In genomic region chr20:44701116-44701865, GRCh38 we compare ENCODE assay signal across 10 cellular contexts. TPM values are rescaled to one million over a fixed set of nuclear protein-coding genes. Genes with fewer than 3 reads are reported as not detected.
DNase-seq lines count a peak whose midpoint lies in the region; ATAC-seq and TF ChIP-seq lines count a peak whose summit lies in the region.
"Had no signal": no experiment of that assay in that cellular context is flagged by ENCODE, and none has a peak within 500 bp of the region (broad histone marks: within the 10 kb centered on the region; RNA-seq: fewer than 3 reads in every experiment).

No MANE protein-coding gene starts in this region.

- no peak overlapping the region for H3K27ac ChIP-seq in DND-41 (ENCODE audit: low read length)
- H3K27ac ChIP-seq in coronary artery, result peak overlapping the region; percentile 94 to 95
- H3K27ac ChIP-seq in naive thymus-derived CD4-positive, alpha-beta T cell (ENCODE audit: low read depth, low read length), result no peak overlapping the region

- no peak overlapping the region for H2AFZ ChIP-seq in DND-41 (ENCODE audit: low read depth, low read length)

- no peak for DNase-seq in DND-41
- DNase-seq in NCI-H2171 treated with DMSO at 0.1 percent for 48 hours (lab: John Stamatoyannopoulos, UW), result peak; percentile 72
- DNase-seq in coronary artery (ENCODE audit: low spot score), result no peak
- no peak for DNase-seq in neural crest cell (ENCODE audit: low read depth, low spot score)
- DNase-seq in NCI-H2107 treated with DMSO at 0.1 percent for 48 hours (lab: John Stamatoyannopoulos, UW; ENCODE audit: unreplicated experiment), result no peak
- DNase-seq in naive thymus-derived CD4-positive, alpha-beta T cell, result no peak
- no peak for DNase-seq in activated effector memory CD4-positive, alpha-beta T cell treated with anti-CD3 and anti-CD28 coated beads, Interleukin-2, amount 50 U/mL, for 16 hours
- DNase-seq: T-helper 17 cell had no signal

- no peaks in the 10 kb centered on the region for H3K9me3 ChIP-seq in DND-41 (ENCODE audit: insufficient read depth, low read length, severe bottlenecking)
- no peaks in the 10 kb centered on the region for H3K9me3 ChIP-seq in naive thymus-derived CD4-positive, alpha-beta T cell (ENCODE audit: control insufficient read depth in 2 of 3, low read length in 3 of 3)

- H3K36me3 Mint-ChIP-seq in neural crest cell (ENCODE audit: low read depth), result no peaks in the 10 kb centered on the region
- H3K36me3 Mint-ChIP-seq in naive thymus-derived CD4-positive, alpha-beta T cell, result no peaks in the 10 kb centered on the region

- no peak overlapping the region for H3K9ac ChIP-seq in DND-41 (ENCODE audit: low read depth, low read length)

- peak overlapping the region; percentile 86 for H3K27ac Mint-ChIP-seq in neural crest cell (ENCODE audit: unreplicated experiment)
- H3K27ac Mint-ChIP-seq in naive thymus-derived CD4-positive, alpha-beta T cell, result peak overlapping the region in 1 of 9 donors; percentile 12
- H3K27ac Mint-ChIP-seq: T-helper 17 cell had no signal

- H3K4me1 ChIP-seq in DND-41 (ENCODE audit: insufficient read depth, low read length), result no peaks in the 10 kb centered on the region
- H3K4me1 ChIP-seq in naive thymus-derived CD4-positive, alpha-beta T cell (ENCODE audit: control insufficient read depth in 2 of 2, insufficient read depth in 2 of 2, low read length in 2 of 2), result no peaks in the 10 kb centered on the region

- no peaks in the 10 kb centered on the region for H3K36me3 ChIP-seq in DND-41 (ENCODE audit: insufficient read depth, low read length)
- no peaks in the 10 kb centered on the region for H3K36me3 ChIP-seq in naive thymus-derived CD4-positive, alpha-beta T cell (ENCODE audit: control insufficient read depth in 2 of 3, insufficient read depth in 3 of 3, low read length in 3 of 3)

- CTCF ChIA-PET in naive thymus-derived CD4-positive, alpha-beta T cell (lab: Charles Lee), result no interaction called here

- no peak overlapping the region for H3K4me3 ChIP-seq in DND-41 (ENCODE audit: low read depth in 1 of 2, low read length in 2 of 2)
- H3K4me3 ChIP-seq in coronary artery, result no peak overlapping the region
- no peak overlapping the region for H3K4me3 ChIP-seq in naive thymus-derived CD4-positive, alpha-beta T cell (ENCODE audit: low read length)

- no peaks in the 10 kb centered on the region for H3K9me3 Mint-ChIP-seq in neural crest cell
- no peaks in the 10 kb centered on the region for H3K9me3 Mint-ChIP-seq in naive thymus-derived CD4-positive, alpha-beta T cell

- POLR2A ChIA-PET in naive thymus-derived CD4-positive, alpha-beta T cell (lab: Charles Lee), result no interaction called here

- intact Hi-C loops in naive thymus-derived CD4-positive, alpha-beta T cell (cut with micrococcal nuclease), result no loop called here

- no peak for TF ChIP-seq CTCF in DND-41 (IDR thresholded peaks at IDR 0.05; ENCODE audit: borderline replicate concordance, extremely low read depth, low read length, poor library complexity, severe bottlenecking)
- no peak for TF ChIP-seq CTCF in coronary artery (IDR thresholded peaks at IDR 0.05)
- no peak for TF ChIP-seq CTCF in neural crest cell (conservative IDR thresholded peaks at IDR 0.05)

- H3K27me3 Mint-ChIP-seq in neural crest cell (ENCODE audit: low read depth), result peaks cover 2% of the 10 kb centered on the region
- H3K27me3 Mint-ChIP-seq in naive thymus-derived CD4-positive, alpha-beta T cell, result no peaks in the 10 kb centered on the region

- no peak overlapping the region for H3K4me3 Mint-ChIP-seq in neural crest cell
- no peak overlapping the region for H3K4me3 Mint-ChIP-seq in naive thymus-derived CD4-positive, alpha-beta T cell
- H3K4me3 Mint-ChIP-seq: T-helper 17 cell had no signal

- H3K27me3 ChIP-seq in DND-41 (ENCODE audit: insufficient read depth, low read length, poor library complexity), result no peaks in the 10 kb centered on the region
- H3K27me3 ChIP-seq in naive thymus-derived CD4-positive, alpha-beta T cell (ENCODE audit: control insufficient read depth in 2 of 2, insufficient read depth in 2 of 2, low read length in 2 of 2), result peaks cover 0 to 3% of the 10 kb centered on the region in 2 donors

- H3K79me2 ChIP-seq in DND-41 (ENCODE audit: insufficient read depth, low read length), result no peaks in the 10 kb centered on the region

- no peak overlapping the region for H3K4me2 ChIP-seq in DND-41 (ENCODE audit: insufficient read depth, low read length)

- peaks cover 4% of the 10 kb centered on the region; the same call in 1 of the 2 replicates for H4K20me1 ChIP-seq in DND-41 (ENCODE audit: insufficient read depth, low read length)

- ATAC-seq in DND-41 (ENCODE audit: insufficient read depth, low read depth) (peak; percentile 37; the same call in 1 of the 3 replicates), HG03342 (IDR thresholded peaks at IDR 0.05; ENCODE audit: unreplicated experiment) (no peak)
- no peak for ATAC-seq in naive thymus-derived CD4-positive, alpha-beta T cell
- ATAC-seq: T-helper 17 cell had no signal

- H3K4me1 Mint-ChIP-seq in neural crest cell, result peaks cover 5% of the 10 kb centered on the region
- peaks cover 0 to 4% (median 0%) of the 10 kb centered on the region in 7 donors for H3K4me1 Mint-ChIP-seq in naive thymus-derived CD4-positive, alpha-beta T cell
- H3K4me1 Mint-ChIP-seq: T-helper 17 cell had no signal

RNA-seq across cellular contexts. Expression of gene CCN5, which starts 13.9 kb away (rescaled TPM):
- not detected in 2 replicates for total RNA-seq in neural crest cell
- not detected for total RNA-seq in naive thymus-derived CD4-positive, alpha-beta T cell
- polyA plus RNA-seq in naive thymus-derived CD4-positive, alpha-beta T cell, result not detected
- total RNA-seq: mononuclear cell, T-helper 17 cell had no signal

RNA-seq across cellular contexts. Expression of gene KCNK15, which starts 44.4 kb away (rescaled TPM):
- total RNA-seq in neural crest cell, result not detected in 2 replicates
- under 1 TPM in 1 of 5 experiments, not detected in 4; 0.19 TPM for total RNA-seq in naive thymus-derived CD4-positive, alpha-beta T cell
- polyA plus RNA-seq in naive thymus-derived CD4-positive, alpha-beta T cell, result not detected
- total RNA-seq: T-helper 17 cell had no signal

RNA-seq across cellular contexts. Expression of gene ADA, which starts 49.8 kb away (rescaled TPM):
- total RNA-seq in neural crest cell, result 8.2 and 9.0 TPM in 2 replicates
- total RNA-seq in naive thymus-derived CD4-positive, alpha-beta T cell, result 100 to 1,000 TPM in 1 of 5 experiments, 10 to 100 TPM in 4; 26.1 to 103 (median 28.2) TPM
- polyA plus RNA-seq in naive thymus-derived CD4-positive, alpha-beta T cell, result 10 to 100 TPM; 40.8 to 41.1 TPM

Comparison
In these comparisons a context has a peak if more than half of its experiments do, and no peak if none do; other contexts are left out.
1. H3K27ac ChIP-seq: peak in coronary artery (2 of 2); none in DND-41 (single experiment) and naive thymus-derived CD4-positive, alpha-beta T cell (single experiment).